Comparison of ENCODE assay signal across 25 cellular contexts in genomic region chr12:93795352-93795751, GRCh38.
"Had no signal": no experiment of that assay in that cellular context is flagged by ENCODE, and none has a peak within 500 bp of the region (broad histone marks: within the 10 kb centered on the region; RNA-seq: fewer than 3 reads in every experiment).

No MANE protein-coding gene starts in this region.

- FAIRE-seq: keratinocyte had no signal

- H3K36me3 ChIP-seq: gastrocnemius medialis, left lung, neural progenitor cell, prostate gland, right atrium auricular region, suprapubic skin, thyroid gland, vagina had no signal

- H3K4me1 ChIP-seq: left lung, neural progenitor cell, prostate gland, vagina had no signal

- H3K27ac ChIP-seq: epithelial cell of prostate, gastrocnemius medialis, left lung, neural progenitor cell, prostate gland, skin epidermis, suprapubic skin, thyroid gland, vagina had no signal

- DNase-seq: cerebellar nuclear complex; cortex of kidney; effector CD8-positive, alpha-beta T cell; endodermal cell; foreskin fibroblast; gastrocnemius medialis; left lung; mucosa of descending colon; naive B cell; stimulated activated CD4-positive, alpha-beta T cell treated with anti-CD3 and anti-CD28 coated beads, Interleukin-15, amount 100 ng/mL, for 24 hours; stimulated activated CD4-positive, alpha-beta T cell treated with anti-CD3 and anti-CD28 coated beads, Interleukin-2, amount 100 ng/mL, for 48 hours; stimulated activated naive B cell treated with anti-CD40 and anti-IgM and Interleukin-4, amounts not matched to agents 10 μg/mL and 1 μg/mL and 100 μg/mL, for 72 hours; thyroid gland; trophoblast cell had no signal

- H3K4me3 ChIP-seq: gastrocnemius medialis, left lung, lung, mucosa of descending colon, neural progenitor cell, prostate gland, right atrium auricular region, skin epidermis, suprapubic skin, thyroid gland, vagina had no signal

- H3K4me2 ChIP-seq: neural progenitor cell had no signal

- H3K9me3 ChIP-seq: gastrocnemius medialis, left lung, mucosa of descending colon, prostate gland, right atrium auricular region, suprapubic skin, thyroid gland, vagina had no signal

- H3K9ac ChIP-seq: neural progenitor cell had no signal

- H2AFZ ChIP-seq: neural progenitor cell had no signal

- H3K27me3 ChIP-seq: gastrocnemius medialis, left lung, neural progenitor cell, right atrium auricular region, suprapubic skin, thyroid gland, vagina had no signal

- ATAC-seq: esophagus mucosa; gastrocnemius medialis; left lung; mucosa of descending colon; natural killer cell treated with Interleukin-12 subunit alpha and Interleukin-12 subunit beta and Interleukin-15 and Interleukin-18, amount 100 ng/mL, for 72 hours had no signal
